In the genomic region with DNA sequence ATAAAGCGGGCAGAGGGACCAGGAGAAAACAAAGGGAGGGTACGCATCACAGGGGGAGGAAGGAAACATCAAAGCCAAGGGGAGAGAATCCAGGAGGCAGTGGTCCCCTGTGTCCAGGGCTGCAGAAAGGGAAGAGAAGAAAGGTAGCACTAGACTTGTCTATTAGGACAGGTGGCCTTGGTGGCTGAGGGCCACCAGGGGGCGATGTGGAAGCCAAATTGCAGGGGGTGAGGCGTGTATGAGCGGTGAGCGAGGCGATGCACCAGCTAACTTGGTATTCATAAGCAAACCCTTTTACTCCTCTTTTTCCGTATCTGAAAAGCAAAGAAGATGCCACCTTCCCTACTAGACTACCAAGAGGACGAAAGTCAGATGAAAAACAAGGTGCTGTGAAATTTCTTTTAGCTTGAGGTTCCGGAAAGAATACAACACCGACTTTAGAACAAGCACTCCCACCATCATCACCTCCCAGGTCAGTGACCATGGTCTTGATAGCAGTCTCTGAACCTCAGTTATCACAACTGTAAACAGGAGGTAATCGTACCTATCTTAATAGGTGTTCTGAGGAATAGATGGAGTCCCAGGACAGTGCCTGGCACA, we compare ENCODE assay signal across 8 cellular contexts.
DNase-seq lines count a peak whose midpoint lies in the region.

No MANE protein-coding gene starts in this region.

- in situ Hi-C loops in HAP-1 (cut with MboI; ENCODE audit: low sequenced_read_pairs) = no loop called here

- no peaks in the 10 kb centered on the region for H3K9me3 ChIP-seq in HAP-1

- peak; percentile 6 for DNase-seq in GDM1 (lab: John Stamatoyannopoulos, UW)
- DNase-seq in HAP-1 (ENCODE audit: low spot score in 2 of 2) = peak; percentile 58 to 83
- peak; percentile 43 to 44 for DNase-seq in NOMO-1 (lab: John Stamatoyannopoulos, UW; ENCODE audit: unreplicated experiment in 2 of 2)
- DNase-seq in dermis blood vessel endothelial cell = peak; percentile 79
- peak; percentile 26 for DNase-seq in myocyte (ENCODE audit: low read depth)
- DNase-seq in NCI-H345 (lab: John Stamatoyannopoulos, UW) = no peak
- no peak for DNase-seq in activated CD8-positive, alpha-beta memory T cell treated with anti-CD3 and anti-CD28 coated beads for 24 hours
- DNase-seq in dedifferentiated amniotic fluid mesenchymal stem cell (ENCODE audit: extremely low spot score) = no peak

- no peaks in the 10 kb centered on the region for H3K4me1 ChIP-seq in HAP-1

- H3K27me3 ChIP-seq in HAP-1 (ENCODE audit: low read depth) = peaks cover 7% of the 10 kb centered on the region; the same call in 1 of the 2 replicates

- H3K36me3 ChIP-seq in HAP-1 (replicated peaks) = no peaks in the 10 kb centered on the region

- H3K4me3 ChIP-seq in HAP-1 = no peak overlapping the region

Comparison
In these comparisons a context has a peak if more than half of its experiments do, and no peak if none do; other contexts are left out.
1. DNase-seq: peak in GDM1 (single experiment), HAP-1 (2 of 2), NOMO-1 (2 of 2), dermis blood vessel endothelial cell (single experiment) and myocyte (single experiment); none in NCI-H345 (single experiment), activated CD8-positive, alpha-beta memory T cell treated with anti-CD3 and anti-CD28 coated beads for 24 hours (single experiment) and dedifferentiated amniotic fluid mesenchymal stem cell (single experiment).